In genomic region chr20:47468290-47469050, GRCh38 we compare ENCODE assay signal across 12 cellular contexts. TPM values are rescaled to one million over a fixed set of nuclear protein-coding genes. Genes with fewer than 3 reads are reported as not detected.
DNase-seq lines count a peak whose midpoint lies in the region; ATAC-seq, FAIRE-seq and TF ChIP-seq lines count a peak whose summit lies in the region.
"Had no signal": no experiment of that assay in that cellular context is flagged by ENCODE, and none has a peak within 500 bp of the region (broad histone marks: within the 10 kb centered on the region; RNA-seq: fewer than 3 reads in every experiment).

No MANE protein-coding gene starts in this region.

- POLR2A ChIA-PET in K562 (lab: Yijun Ruan, JAX), result interaction anchor here (0.6 to 0.8 kb wide), 2 partner anchors 12 to 99 kb away, joined by 3 read pairs; no protein-coding TSS in a partner anchor
- POLR2A ChIA-PET in CD4-positive, alpha-beta T cell (lab: Charles Lee), result no interaction called here

- WGBS in K562 (ENCODE audit: insufficient coverage, low coverage, missing lambda C conversion rate), result 15% methylated on average over 14 of the region's 14 CpGs

- no peaks in the 10 kb centered on the region for H3K4me1 Mint-ChIP-seq in CD4-positive, alpha-beta T cell (ENCODE audit: low read depth)

- no peaks in the 10 kb centered on the region for H3K36me3 Mint-ChIP-seq in CD4-positive, alpha-beta T cell (ENCODE audit: low read depth)

- no peak overlapping the region for H3K27ac Mint-ChIP-seq in CD4-positive, alpha-beta T cell

- H3K9ac ChIP-seq in K562 (ENCODE audit: insufficient read depth in 1 of 2, low read depth in 2 of 2, low read length in 2 of 2), result peak overlapping the region; percentile 11 to 38; a peak in 1 of 4 replicates

- TF ChIP-seq CTCF in HL-60 (IDR thresholded peaks at IDR 0.05; ENCODE audit: insufficient read depth, low read length), result no peak
- TF ChIP-seq CTCF in K562 (IDR thresholded peaks at IDR 0.05 in 2 of 3, conservative IDR thresholded peaks at IDR 0.05 in 1 of 3; ENCODE audit: insufficient read depth in 2 of 3, low read depth in 1 of 3, low read length in 3 of 3), result no peak
- no peak for TF ChIP-seq CTCF in CD4-positive, alpha-beta T cell (IDR thresholded peaks at IDR 0.05)
- no peak for TF ChIP-seq CTCF in ascending aorta (IDR thresholded peaks at IDR 0.05)

- CTCF ChIA-PET in K562 (lab: Yijun Ruan, JAX; ENCODE audit: low intra/inter-chr PET ratio), result no interaction called here
- CTCF ChIA-PET in CD4-positive, alpha-beta T cell (lab: Charles Lee), result no interaction called here

- no peak for FAIRE-seq in K562 (lab: Jason Lieb, UNC)

- H3K9me3 ChIP-seq in K562 (replicated peaks; ENCODE audit: control insufficient read depth, insufficient read depth, low read depth, low read length), result no peaks in the 10 kb centered on the region; the same call in 1 of the 2 replicates
- H3K9me3 ChIP-seq in CD4-positive, alpha-beta T cell (ENCODE audit: control insufficient read depth, low read length), result no peaks in the 10 kb centered on the region
- no peaks in the 10 kb centered on the region for H3K9me3 ChIP-seq in ascending aorta
- H3K9me3 ChIP-seq: neutrophil had no signal

- H3K79me2 ChIP-seq in K562 (ENCODE audit: control insufficient read depth, insufficient read depth, low read length), result no peaks in the 10 kb centered on the region

- H3K9me1 ChIP-seq in K562 (ENCODE audit: control insufficient read depth, insufficient read depth, low read length), result no peaks in the 10 kb centered on the region

- peak overlapping the region; percentile 83 for H2AFZ ChIP-seq in K562 (ENCODE audit: low read depth, low read length)
- H2AFZ ChIP-seq: PC-9 had no signal

- H4K20me1 ChIP-seq in K562 (replicated peaks; ENCODE audit: control insufficient read depth, insufficient read depth, low read length), result no peaks in the 10 kb centered on the region

- ATAC-seq in GM21360 (IDR thresholded peaks at IDR 0.05; ENCODE audit: unreplicated experiment), result peak; percentile 49
- ATAC-seq in K562, result peak; percentile 50
- ATAC-seq in CD4-positive, alpha-beta T cell (ENCODE audit: poor library complexity), result no peak

- peak overlapping the region; percentile 3; the same call in 1 of the 2 replicates for H3K27ac ChIP-seq in HL-60 (replicated peaks)
- H3K27ac ChIP-seq in K562 (ENCODE audit: extremely low read depth, low read depth, low read length), result peak overlapping the region; percentile 45; the same call in 1 of the 3 replicates
- H3K27ac ChIP-seq in CD4-positive, alpha-beta T cell (ENCODE audit: low read depth, low read length), result no peak overlapping the region
- no peak overlapping the region for H3K27ac ChIP-seq in ascending aorta
- H3K27ac ChIP-seq: cardiac muscle cell, neutrophil, PC-9 had no signal

- no TSS peak for BruUV-seq in K562 (replicated peaks; lab: Mats Ljungman, UMichigan)

- intact Hi-C loops in K562 (cut with micrococcal nuclease), result no loop called here
- intact Hi-C loops in CD4-positive, alpha-beta T cell (cut with DNase I, micrococcal nuclease), result no loop called here
- intact Hi-C loops in ascending aorta (cut with DNase I), result no loop called here

- no peaks in the 10 kb centered on the region for H3K9me3 Mint-ChIP-seq in CD4-positive, alpha-beta T cell

- H3K27me3 ChIP-seq in HL-60 (ENCODE audit: insufficient read depth, poor library complexity, severe bottlenecking), result no peaks in the 10 kb centered on the region
- H3K27me3 ChIP-seq in K562 (ENCODE audit: control insufficient read depth in 2 of 2, insufficient read depth in 2 of 2, low read length in 2 of 2), result no peaks in the 10 kb centered on the region
- no peaks in the 10 kb centered on the region for H3K27me3 ChIP-seq in CD4-positive, alpha-beta T cell (ENCODE audit: control insufficient read depth, insufficient read depth, low read length)
- H3K27me3 ChIP-seq in ascending aorta, result no peaks in the 10 kb centered on the region
- H3K27me3 ChIP-seq: cardiac muscle cell, neutrophil had no signal

- TF ChIP-seq POLR2A in K562 (conservative IDR thresholded peaks at IDR 0.05), result no peak

- TF ChIP-seq EP300 in K562 (IDR thresholded peaks at IDR 0.05; ENCODE audit: low read length), result no peak

- no peaks in the 10 kb centered on the region for H3K36me3 ChIP-seq in K562 (ENCODE audit: control insufficient read depth, insufficient read depth, low read length)
- no peaks in the 10 kb centered on the region for H3K36me3 ChIP-seq in ascending aorta
- H3K36me3 ChIP-seq: cardiac muscle cell, neutrophil had no signal

- H3K4me1 ChIP-seq in K562 (replicated peaks in 1 of 2; ENCODE audit: control insufficient read depth in 2 of 2, insufficient read depth in 2 of 2, low read length in 2 of 2) (peaks cover 0 to 26% of the 10 kb centered on the region in 2 experiments; a peak in 4 of 5 replicates), ascending aorta (peaks cover 0 to 19% of the 10 kb centered on the region in 2 donors)

- H3K4me2 ChIP-seq in K562 (ENCODE audit: insufficient read depth, low read length), result peak overlapping the region; percentile 31; the same call in 1 of the 2 replicates
- H3K4me2 ChIP-seq: PC-9 had no signal

- in situ Hi-C loops in K562 (cut with MboI), result no loop called here

- H3K4me3 Mint-ChIP-seq in CD4-positive, alpha-beta T cell, result no peak overlapping the region

- no peak overlapping the region for H3K4me3 ChIP-seq in HL-60 (replicated peaks; ENCODE audit: insufficient read depth, low read length)
- no peak overlapping the region for H3K4me3 ChIP-seq in K562
- H3K4me3 ChIP-seq in ascending aorta, result no peak overlapping the region
- H3K4me3 ChIP-seq: cardiac muscle cell, PC-9 had no signal

- no peaks in the 10 kb centered on the region for H3K27me3 Mint-ChIP-seq in CD4-positive, alpha-beta T cell

- DNase-seq in GF-D8 (lab: John Stamatoyannopoulos, UW), result peak; percentile 46
- DNase-seq in HL-60 (ENCODE audit: low read depth in 1 of 2, low spot score in 1 of 2), result peak in 1 of 2 experiments; percentile 77
- peak in 2 of 4 experiments; percentile 22 to 28 for DNase-seq in K562 (ENCODE audit: extremely low read depth in 1 of 4, low spot score in 3 of 4)
- DNase-seq in stimulated activated CD8-positive, alpha-beta memory T cell treated with anti-CD3 and anti-CD28 coated beads, Interleukin-4, amount 100 ng/mL, for 48 hours, result no peak
- DNase-seq in CD4-positive, alpha-beta T cell, result no peak
- no peak for DNase-seq in ascending aorta (ENCODE audit: low spot score in 2 of 2)
- DNase-seq in COR-L47 (lab: John Stamatoyannopoulos, UW), result no peak
- DNase-seq: hippocampal formation, PC-9 had no signal

- TF ChIP-seq RAD21 in K562 (CRISPR knock-in tag; conservative IDR thresholded peaks at IDR 0.05 in 1 of 2, IDR thresholded peaks at IDR 0.05 in 1 of 2), result no peak

TF ChIP-seq in K562, 482 proteins besides CTCF, POLR2A, EP300 and RAD21 (continues in another document):
- TF ChIP-seq, protein P1, sequence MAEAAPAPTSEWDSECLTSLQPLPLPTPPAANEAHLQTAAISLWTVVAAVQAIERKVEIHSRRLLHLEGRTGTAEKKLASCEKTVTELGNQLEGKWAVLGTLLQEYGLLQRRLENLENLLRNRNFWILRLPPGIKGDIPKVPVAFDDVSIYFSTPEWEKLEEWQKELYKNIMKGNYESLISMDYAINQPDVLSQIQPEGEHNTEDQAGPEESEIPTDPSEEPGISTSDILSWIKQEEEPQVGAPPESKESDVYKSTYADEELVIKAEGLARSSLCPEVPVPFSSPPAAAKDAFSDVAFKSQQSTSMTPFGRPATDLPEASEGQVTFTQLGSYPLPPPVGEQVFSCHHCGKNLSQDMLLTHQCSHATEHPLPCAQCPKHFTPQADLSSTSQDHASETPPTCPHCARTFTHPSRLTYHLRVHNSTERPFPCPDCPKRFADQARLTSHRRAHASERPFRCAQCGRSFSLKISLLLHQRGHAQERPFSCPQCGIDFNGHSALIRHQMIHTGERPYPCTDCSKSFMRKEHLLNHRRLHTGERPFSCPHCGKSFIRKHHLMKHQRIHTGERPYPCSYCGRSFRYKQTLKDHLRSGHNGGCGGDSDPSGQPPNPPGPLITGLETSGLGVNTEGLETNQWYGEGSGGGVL (CRISPR knock-in tag; IDR thresholded peaks at IDR 0.05), result no peak
- TF ChIP-seq FOXK2 (conservative IDR thresholded peaks at IDR 0.05 in 1 of 2, IDR thresholded peaks at IDR 0.05 in 1 of 2; ENCODE audit: low read depth in 2 of 2) (peak; percentile 73 to 78; a peak in 2 of 4 replicates), L3MBTL2 (IDR thresholded peaks at IDR 0.05) (peak; percentile 43; the same call in 1 of the 2 replicates), CAMTA2 (CRISPR knock-in tag; conservative IDR thresholded peaks at IDR 0.05) (no peak), ATF1 (CRISPR knock-in tag; IDR thresholded peaks at IDR 0.05) (no peak), ATF1 (tag; IDR thresholded peaks at IDR 0.05) (0 out of 2 replicates have a peak, but pooled peaks have one; percentile 22)

RNA-seq across cellular contexts. Expression of gene NCOA3, which starts 33.2 kb away (rescaled TPM):
- total RNA-seq in K562 (2011; cell fraction: chromatin; rRNA removed; ENCODE audit: low replicate concordance), result 42.2 and 88.7 TPM in 2 replicates
- 19.5 and 23.2 TPM in 2 replicates for total RNA-seq in K562 (2011; cell fraction: nucleolus; rRNA removed)
- 36.6 and 49.6 TPM in 2 replicates for total RNA-seq in K562 (2011; cell fraction: nucleoplasm; rRNA removed)
- 12.1 and 12.4 TPM in 2 replicates for total RNA-seq in K562 (2014; rRNA removed)
- 16.1 and 19.6 TPM in 2 replicates for total RNA-seq in K562 (2014; rRNA removed; fragmentation: Illumina TruSeq; extraction: Trizol)
- 17.1 and 17.2 TPM in 2 replicates for total RNA-seq in K562 (2015; rRNA removed; fragmentation: Illumina TruSeq; extraction: Trizol)
- total RNA-seq in K562 (2021), result 15.3 and 17.0 TPM in 2 replicates
- 24.3 and 24.7 TPM in 2 replicates for polyA plus RNA-seq in K562 (2011; rRNA removed)
- polyA plus RNA-seq in K562 (2011; cell fraction: cytosol; rRNA removed), result 11.6 and 17.3 TPM in 2 replicates
- polyA plus RNA-seq in K562 (2011; cell fraction: nucleus; rRNA removed), result 34.8 and 45.8 TPM in 2 replicates
- 9.0 and 14.7 TPM in 2 replicates for polyA plus RNA-seq in K562 (2012)
- polyA plus RNA-seq in K562 (2014; fragmentation: Illumina TruSeq; extraction: Trizol), result 12.5 and 14.4 TPM in 2 replicates
- 1 to 10 TPM; 3.2 to 4.7 TPM for polyA plus RNA-seq in K562 (2014; fragmentation: Nextera tagmentation; extraction: Ambion mirVana)
- 11.6 and 12.2 TPM in 2 replicates for polyA plus RNA-seq in K562 (2014; rRNA removed)
- 37.1 and 46.6 TPM in 2 replicates for polyA minus RNA-seq in K562 (2011; rRNA and poly(A)+ RNA removed)
- polyA minus RNA-seq in K562 (2011; cell fraction: cytosol; rRNA and poly(A)+ RNA removed), result 16.8 and 20.7 TPM in 2 replicates
- 13.1 and 32.8 TPM in 2 replicates for polyA minus RNA-seq in K562 (2011; cell fraction: nucleus; rRNA and poly(A)+ RNA removed)
- total RNA-seq in CD4-positive, alpha-beta T cell, result 10 to 100 TPM; 59.9 to 65.4 TPM
- 26.3 TPM for total RNA-seq in ascending aorta

Comparison
In these comparisons a context has a peak if more than half of its experiments do, and no peak if none do; other contexts are left out.
1. H3K27ac ChIP-seq: peak in HL-60 (single experiment) and K562 (single experiment); none in CD4-positive, alpha-beta T cell (single experiment) and ascending aorta (0 of 2).